1 cellular context compared by ENCODE assay signal in genomic region chr7:122764902-122765301, GRCh38.
A peak's percentile ranks its signal among the peaks of the same experiment; 100 is the strongest.
TF ChIP-seq lines count a peak whose summit lies in the region.

No MANE protein-coding gene starts in this region.

TF ChIP-seq in HEK293, 187 proteins besides CTCF, POLR2A, EP300 and RAD21:
- TF ChIP-seq PRDM2 (tag by site-specific recombination; IDR thresholded peaks at IDR 0.05; ENCODE audit: borderline replicate concordance) (no peak), SCRT2 (tag by site-specific recombination; IDR thresholded peaks at IDR 0.05) (no peak), PRDM10 (tag by site-specific recombination; IDR thresholded peaks at IDR 0.05) (peak; percentile 75)
